Comparison of ENCODE assay signal across 11 cellular contexts in the genomic region with DNA sequence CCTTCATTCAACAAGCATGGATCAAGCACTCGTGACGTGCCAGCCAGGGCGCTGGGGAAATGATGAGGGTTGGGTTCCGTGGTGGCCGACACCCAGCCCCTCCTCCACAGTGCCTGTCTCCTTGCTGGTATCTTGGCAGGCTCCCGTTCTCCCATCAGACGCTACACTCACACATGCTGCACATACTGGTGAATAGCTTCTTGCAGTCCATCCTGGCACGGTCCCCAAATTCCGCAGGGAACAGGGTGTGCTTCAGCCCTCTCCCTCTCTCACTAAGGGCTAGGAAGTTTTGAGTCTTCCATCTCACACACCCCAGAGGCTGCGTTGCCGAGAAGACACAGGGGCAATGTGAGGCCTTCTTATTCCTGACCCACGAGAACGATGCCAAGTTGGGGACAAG. TPM values are rescaled to one million over a fixed set of nuclear protein-coding genes. Genes with fewer than 3 reads are reported as not detected.
DNase-seq lines count a peak whose midpoint lies in the region; ATAC-seq, FAIRE-seq and TF ChIP-seq lines count a peak whose summit lies in the region.
"Had no signal": no experiment of that assay in that cellular context is flagged by ENCODE, and none has a peak within 500 bp of the region (broad histone marks: within the 10 kb centered on the region; RNA-seq: fewer than 3 reads in every experiment).

No MANE protein-coding gene starts in this region.

- CTCF ChIA-PET in CD4-positive, alpha-beta T cell (lab: Charles Lee), result interaction anchor here (0.6 to 1.4 kb wide), 2 partner anchors 10 to 58 kb away, joined by 3 to 5 read pairs; a partner anchor contains a TSS
- CTCF ChIA-PET in K562 (lab: Yijun Ruan, JAX; ENCODE audit: low intra/inter-chr PET ratio), result no interaction called here

- no TSS peak for BruUV-seq in K562 (replicated peaks; lab: Mats Ljungman, UMichigan)

- no peak overlapping the region for H3K4me3 Mint-ChIP-seq in CD4-positive, alpha-beta T cell

- H4K20me1 ChIP-seq in K562 (replicated peaks; ENCODE audit: control insufficient read depth, insufficient read depth, low read length), result no peaks in the 10 kb centered on the region

- no peak overlapping the region for H3K27ac ChIP-seq in CD4-positive, alpha-beta T cell (ENCODE audit: low read depth, low read length)
- H3K27ac ChIP-seq in K562 (ENCODE audit: extremely low read depth, low read depth, low read length) (no peak overlapping the region), heart right ventricle (peak overlapping the region; percentile 78 to 100 (median 100)), rectal smooth muscle tissue (ENCODE audit: low read depth, low read length) (peak overlapping the region; percentile 88)

- POLR2A ChIA-PET in CD4-positive, alpha-beta T cell (lab: Charles Lee), result no interaction called here
- POLR2A ChIA-PET in K562 (lab: Yijun Ruan, JAX), result interaction anchor here (0.8 to 2.5 kb wide), 6 partner anchors 10 to 41 kb away, joined by 3 to 15 read pairs (median 4); a partner anchor contains a TSS

- H3K27me3 Mint-ChIP-seq in CD4-positive, alpha-beta T cell, result no peaks in the 10 kb centered on the region

- TF ChIP-seq CTCF in CD4-positive, alpha-beta T cell (IDR thresholded peaks at IDR 0.05), result no peak
- TF ChIP-seq CTCF in K562 (IDR thresholded peaks at IDR 0.05 in 2 of 3, conservative IDR thresholded peaks at IDR 0.05 in 1 of 3; ENCODE audit: insufficient read depth in 2 of 3, low read depth in 1 of 3, low read length in 3 of 3) (no peak), heart right ventricle (IDR thresholded peaks at IDR 0.05) (no peak)

- peaks cover 9 to 18% of the 10 kb centered on the region in 2 experiments; a peak in 4 of 5 replicates for H3K4me1 ChIP-seq in K562 (replicated peaks in 1 of 2; ENCODE audit: control insufficient read depth in 2 of 2, insufficient read depth in 2 of 2, low read length in 2 of 2)
- peaks cover 9 to 59% (median 41%) of the 10 kb centered on the region in 9 donors for H3K4me1 ChIP-seq in heart right ventricle
- H3K4me1 ChIP-seq in rectal smooth muscle tissue (ENCODE audit: control insufficient read depth, insufficient read depth, low read length), result peaks cover 41% of the 10 kb centered on the region

- WGBS in K562 (ENCODE audit: insufficient coverage, low coverage, missing lambda C conversion rate), result 39% methylated on average over 13 of the region's 13 CpGs
- 27 to 37% methylated on average over 13 of the region's 13 CpGs for WGBS in heart right ventricle, 2 donors

- H3K9ac ChIP-seq in K562 (ENCODE audit: insufficient read depth in 1 of 2, low read depth in 2 of 2, low read length in 2 of 2) (peak overlapping the region in 1 of 2 experiments; percentile 31; a peak in 1 of 4 replicates), rectal smooth muscle tissue (ENCODE audit: low read length) (no peak overlapping the region)

- H3K36me3 ChIP-seq in K562 (ENCODE audit: control insufficient read depth, insufficient read depth, low read length) (no peaks in the 10 kb centered on the region), heart right ventricle (no peaks in the 10 kb centered on the region), rectal smooth muscle tissue (ENCODE audit: control insufficient read depth, insufficient read depth, low read length) (no peaks in the 10 kb centered on the region)

- no peaks in the 10 kb centered on the region for H3K9me3 ChIP-seq in CD4-positive, alpha-beta T cell (ENCODE audit: control insufficient read depth, low read length)
- H3K9me3 ChIP-seq in K562 (replicated peaks; ENCODE audit: control insufficient read depth, insufficient read depth, low read depth, low read length) (no peaks in the 10 kb centered on the region), heart right ventricle (no peaks in the 10 kb centered on the region)

- peaks cover 3% of the 10 kb centered on the region for H3K9me1 ChIP-seq in K562 (ENCODE audit: control insufficient read depth, insufficient read depth, low read length)

- peak overlapping the region; percentile 39 for H3K27ac Mint-ChIP-seq in CD4-positive, alpha-beta T cell

- TF ChIP-seq RAD21 in K562 (CRISPR knock-in tag; conservative IDR thresholded peaks at IDR 0.05 in 1 of 2, IDR thresholded peaks at IDR 0.05 in 1 of 2), result no peak

- no peaks in the 10 kb centered on the region for H3K36me3 Mint-ChIP-seq in CD4-positive, alpha-beta T cell (ENCODE audit: low read depth)

- TF ChIP-seq EP300 in K562 (IDR thresholded peaks at IDR 0.05; ENCODE audit: low read length), result no peak

- TF ChIP-seq POLR2A in K562 (conservative IDR thresholded peaks at IDR 0.05), result no peak
- no peak for TF ChIP-seq POLR2A in H54 (IDR thresholded peaks at IDR 0.05; ENCODE audit: low read depth, low read length)

- no peak for DNase-seq in CD4-positive, alpha-beta T cell
- DNase-seq in K562 (ENCODE audit: extremely low read depth in 1 of 4, low spot score in 3 of 4), result no peak
- DNase-seq in heart right ventricle, result peak; percentile 80 to 82
- DNase-seq in stimulated activated naive CD4-positive, alpha-beta T cell treated with Interleukin-2 at 50 U/mL for 16 hours (lab: John Stamatoyannopoulos, UW), result no peak
- no peak for DNase-seq in H54 (ENCODE audit: insufficient read length, low spot score)
- DNase-seq: NCI-H1105, small intestine, trophoblast cell had no signal

- peak overlapping the region; percentile 27; the same call in 1 of the 2 replicates for H2AFZ ChIP-seq in K562 (ENCODE audit: low read depth, low read length)

- peaks cover 43% of the 10 kb centered on the region for H3K4me1 Mint-ChIP-seq in CD4-positive, alpha-beta T cell (ENCODE audit: low read depth)

- no peaks in the 10 kb centered on the region for H3K9me3 Mint-ChIP-seq in CD4-positive, alpha-beta T cell

- H3K79me2 ChIP-seq in K562 (ENCODE audit: control insufficient read depth, insufficient read depth, low read length), result no peaks in the 10 kb centered on the region

- no peak for FAIRE-seq in K562 (lab: Jason Lieb, UNC)
- no peak for FAIRE-seq in H54 (lab: Jason Lieb, UNC)
- FAIRE-seq: small intestine had no signal

- in situ Hi-C loops in K562 (cut with MboI), result no loop called here

- H3K4me2 ChIP-seq in K562 (ENCODE audit: insufficient read depth, low read length), result no peak overlapping the region

- H3K4me3 ChIP-seq in K562 (no peak overlapping the region), heart right ventricle (no peak overlapping the region), rectal smooth muscle tissue (ENCODE audit: low read length) (peak overlapping the region; percentile 47)

- intact Hi-C loops in CD4-positive, alpha-beta T cell (cut with DNase I, micrococcal nuclease), result no loop called here
- intact Hi-C loops in K562 (cut with micrococcal nuclease), result no loop called here
- intact Hi-C loops in heart right ventricle (cut with DNase I), result loop anchor here in 2 of 10 donors (5.0 kb wide), 1 partner anchor 72 kb away; no protein-coding TSS in a partner anchor

- no peaks in the 10 kb centered on the region for H3K27me3 ChIP-seq in CD4-positive, alpha-beta T cell (ENCODE audit: control insufficient read depth, insufficient read depth, low read length)
- H3K27me3 ChIP-seq in K562 (ENCODE audit: control insufficient read depth in 2 of 2, insufficient read depth in 2 of 2, low read length in 2 of 2) (peaks cover 0 to 5% of the 10 kb centered on the region in 2 experiments; a peak in 2 of 5 replicates), heart right ventricle (no peaks in the 10 kb centered on the region), rectal smooth muscle tissue (ENCODE audit: control insufficient read depth, insufficient read depth, low read length) (no peaks in the 10 kb centered on the region)

- ATAC-seq in CD4-positive, alpha-beta T cell (ENCODE audit: poor library complexity), result no peak
- ATAC-seq in K562, result no peak
- ATAC-seq in heart right ventricle, result peak; percentile 29 to 77 (median 64)
- no peak for ATAC-seq in GM19351 (IDR thresholded peaks at IDR 0.05; ENCODE audit: unreplicated experiment)
- no peak for ATAC-seq in GM21786 (IDR thresholded peaks at IDR 0.05; ENCODE audit: unreplicated experiment)

TF ChIP-seq in K562, 482 proteins besides CTCF, POLR2A, EP300 and RAD21:
- TF ChIP-seq RFX7 (CRISPR knock-in tag; IDR thresholded peaks at IDR 0.05) (no peak), POLR3A (IDR thresholded peaks at IDR 0.05; ENCODE audit: borderline replicate concordance, extremely low read depth, insufficient read depth, insufficient read length) (no peak)
- TF ChIP-seq, protein P1, sequence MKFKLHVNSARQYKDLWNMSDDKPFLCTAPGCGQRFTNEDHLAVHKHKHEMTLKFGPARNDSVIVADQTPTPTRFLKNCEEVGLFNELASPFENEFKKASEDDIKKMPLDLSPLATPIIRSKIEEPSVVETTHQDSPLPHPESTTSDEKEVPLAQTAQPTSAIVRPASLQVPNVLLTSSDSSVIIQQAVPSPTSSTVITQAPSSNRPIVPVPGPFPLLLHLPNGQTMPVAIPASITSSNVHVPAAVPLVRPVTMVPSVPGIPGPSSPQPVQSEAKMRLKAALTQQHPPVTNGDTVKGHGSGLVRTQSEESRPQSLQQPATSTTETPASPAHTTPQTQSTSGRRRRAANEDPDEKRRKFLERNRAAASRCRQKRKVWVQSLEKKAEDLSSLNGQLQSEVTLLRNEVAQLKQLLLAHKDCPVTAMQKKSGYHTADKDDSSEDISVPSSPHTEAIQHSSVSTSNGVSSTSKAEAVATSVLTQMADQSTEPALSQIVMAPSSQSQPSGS (CRISPR knock-in tag; IDR thresholded peaks at IDR 0.05), result no peak
TF ChIP-seq in K562: peak in this region for 0.

RNA-seq across cellular contexts. Expression of a gene that starts 10.1 kb away (rescaled TPM):
- 100 to 1,000 TPM; 155 to 162 TPM for total RNA-seq in CD4-positive, alpha-beta T cell
- 11.7 and 23.2 TPM in 2 replicates for total RNA-seq in K562 (2011; cell fraction: chromatin; rRNA removed; ENCODE audit: low replicate concordance)
- total RNA-seq in K562 (2011; cell fraction: nucleolus; rRNA removed), result 10.0 and 13.7 TPM in 2 replicates
- 14.1 and 18.8 TPM in 2 replicates for total RNA-seq in K562 (2011; cell fraction: nucleoplasm; rRNA removed)
- 5.4 and 6.5 TPM in 2 replicates for total RNA-seq in K562 (2014; rRNA removed)
- total RNA-seq in K562 (2014; rRNA removed; fragmentation: Illumina TruSeq; extraction: Trizol), result 1.3 and 1.7 TPM in 2 replicates
- total RNA-seq in K562 (2015; rRNA removed; fragmentation: Illumina TruSeq; extraction: Trizol), result 2.6 and 2.7 TPM in 2 replicates
- total RNA-seq in K562 (2021), result 13.8 and 19.5 TPM in 2 replicates
- polyA plus RNA-seq in K562 (2011; rRNA removed), result 2.2 and 4.6 TPM in 2 replicates
- polyA plus RNA-seq in K562 (2011; cell fraction: cytosol; rRNA removed), result 3.8 and 6.0 TPM in 2 replicates
- 8.5 and 14.0 TPM in 2 replicates for polyA plus RNA-seq in K562 (2011; cell fraction: nucleus; rRNA removed)
- 8.7 and 11.3 TPM in 2 replicates for polyA plus RNA-seq in K562 (2012)
- 5.0 and 8.2 TPM in 2 replicates for polyA plus RNA-seq in K562 (2014; fragmentation: Illumina TruSeq; extraction: Trizol)
- under 1 TPM; 0.10 TPM for polyA plus RNA-seq in K562 (2014; fragmentation: Nextera tagmentation; extraction: Ambion mirVana)
- polyA plus RNA-seq in K562 (2014; rRNA removed), result 6.0 and 8.2 TPM in 2 replicates
- 2.8 and 3.4 TPM in 2 replicates for polyA minus RNA-seq in K562 (2011; rRNA and poly(A)+ RNA removed)
- 3.1 and 5.6 TPM in 2 replicates for polyA minus RNA-seq in K562 (2011; cell fraction: cytosol; rRNA and poly(A)+ RNA removed)
- 4.6 and 7.7 TPM in 2 replicates for polyA minus RNA-seq in K562 (2011; cell fraction: nucleus; rRNA and poly(A)+ RNA removed)
- 100 to 1,000 TPM in 4 of 10 donors, 10 to 100 TPM in 6; 81.1 to 127 (median 96.5) TPM for total RNA-seq in heart right ventricle
- polyA plus RNA-seq in heart right ventricle, result 10 to 100 TPM; 31.6 to 37.7 TPM

Comparison
In these comparisons a context has a peak if more than half of its experiments do, and no peak if none do; other contexts are left out.
1. ATAC-seq: peak in heart right ventricle (8 of 8); none in CD4-positive, alpha-beta T cell (single experiment), K562 (single experiment), GM19351 (single experiment) and GM21786 (single experiment).
2. DNase-seq: peak in heart right ventricle (2 of 2); none in CD4-positive, alpha-beta T cell (0 of 10), K562 (0 of 4), stimulated activated naive CD4-positive, alpha-beta T cell treated with Interleukin-2 at 50 U/mL for 16 hours (single experiment) and H54 (single experiment).
3. H3K27ac ChIP-seq: peak in heart right ventricle (10 of 10) and rectal smooth muscle tissue (single experiment); none in CD4-positive, alpha-beta T cell (single experiment) and K562 (single experiment).